ENCODE assay signal across 8 cellular contexts in genomic region chr12:27781680-27782079, GRCh38. TPM values are rescaled to one million over a fixed set of nuclear protein-coding genes. Genes with fewer than 3 reads are reported as not detected.
DNase-seq lines count a peak whose midpoint lies in the region; ATAC-seq, FAIRE-seq and TF ChIP-seq lines count a peak whose summit lies in the region.

No MANE protein-coding gene starts in this region.

- H3K27ac Mint-ChIP-seq in mesothelial cell of epicardium = peak overlapping the region; percentile 82

- no peak for DNase-seq in AG04449 (ENCODE audit: low read depth, low spot score)
- peak; percentile 36 for DNase-seq in HT1080 (ENCODE audit: low read depth)
- no peak for DNase-seq in GM12878 (ENCODE audit: low read depth, low spot score)
- no peak for DNase-seq in mesothelial cell of epicardium (ENCODE audit: low spot score in 2 of 2, unreplicated experiment in 2 of 2)
- DNase-seq in stimulated activated naive CD4-positive, alpha-beta T cell treated with Interleukin-2 at 50 U/mL for 16 hours (lab: John Stamatoyannopoulos, UW) = no peak
- no peak for DNase-seq in H54 (ENCODE audit: insufficient read length, low spot score)
- DNase-seq in GDM1 (lab: John Stamatoyannopoulos, UW) = no peak

- H3K4me3 Mint-ChIP-seq in mesothelial cell of epicardium = peak overlapping the region; percentile 77

- CTCF ChIA-PET in AG04449 (lab: Yijun Ruan, JAX) (no interaction called here), GM12878 (lab: Yijun Ruan, JAX) (interaction anchor here (1.0 to 1.6 kb wide), 2 partner anchors 10 to 159 kb away, joined by 3 to 5 read pairs; no protein-coding TSS in a partner anchor)

- H3K9me3 Mint-ChIP-seq in mesothelial cell of epicardium = no peaks in the 10 kb centered on the region

- SMC1A ChIA-PET in GM12878 (lab: Charles Lee; ENCODE audit: uncharacterized antibody, unreplicated experiment) = no interaction called here

- no peak overlapping the region for H3K27ac ChIP-seq in GM12878 (ENCODE audit: control insufficient read depth, insufficient read depth)

- no peak for ATAC-seq in GM12878
- ATAC-seq in HG02938 (IDR thresholded peaks at IDR 0.05; ENCODE audit: unreplicated experiment) = no peak

- H3K4me3 ChIP-seq in AG04449 (ENCODE audit: low read depth, low read length) (peak overlapping the region; percentile 6), GM12878 (peak overlapping the region; percentile 96)

- H3K36me3 ChIP-seq in GM12878 (ENCODE audit: control insufficient read depth in 2 of 2, insufficient read depth in 2 of 2, low read length in 1 of 2) = no peaks in the 10 kb centered on the region; a peak in 1 of 4 replicates

- no peak for TF ChIP-seq RAD21 in GM12878 (IDR thresholded peaks at IDR 0.05; ENCODE audit: insufficient read depth, low read depth, low read length)

- no peaks in the 10 kb centered on the region for H3K27me3 ChIP-seq in GM12878 (replicated peaks in 1 of 2; ENCODE audit: control insufficient read depth in 2 of 2, insufficient read depth in 2 of 2, low read length in 1 of 2)

- 62% methylated on average over 5 of the region's 5 CpGs for WGBS in GM12878 (ENCODE audit: insufficient coverage, insufficient replicate concordance, low lambda C conversion rate, missing lambda C conversion rate)

- BruUV-seq in GM12878 (replicated peaks; lab: Mats Ljungman, UMichigan) = TSS peak; percentile 59

- TF ChIP-seq POLR2A in GM12878 (IDR thresholded peaks at IDR 0.05; ENCODE audit: low read depth, low read length) (no peak), H54 (IDR thresholded peaks at IDR 0.05; ENCODE audit: low read depth, low read length) (no peak)

- no peak for TF ChIP-seq CTCF in AG04449 (IDR thresholded peaks at IDR 0.05; ENCODE audit: insufficient read depth, low read length, missing control alignments)
- no peak for TF ChIP-seq CTCF in GM12878 (IDR thresholded peaks at IDR 0.05 in 2 of 3, conservative IDR thresholded peaks at IDR 0.05 in 1 of 3; ENCODE audit: control insufficient read depth in 2 of 3, extremely low read depth in 1 of 3, insufficient read depth in 1 of 3, low read depth in 3 of 3, low read length in 3 of 3)
- TF ChIP-seq CTCF in mesothelial cell of epicardium (IDR thresholded peaks at IDR 0.05; ENCODE audit: unreplicated experiment) = no peak

- peaks cover 24% of the 10 kb centered on the region for H3K79me2 ChIP-seq in GM12878 (ENCODE audit: control insufficient read depth, insufficient read depth, low read length)

- peak overlapping the region; percentile 97 for H3K4me2 ChIP-seq in GM12878 (ENCODE audit: control insufficient read depth, insufficient read depth)

- intact Hi-C loops in GM12878 (cut with micrococcal nuclease; ENCODE audit: unreplicated experiment) = no loop called here

- FAIRE-seq in GM12878 (lab: Jason Lieb, UNC) (no peak), H54 (lab: Jason Lieb, UNC) (no peak)

- H2AFZ ChIP-seq in GM12878 (ENCODE audit: control insufficient read depth, low read depth, low read length) = no peak overlapping the region

- TF ChIP-seq EP300 in GM12878 (IDR thresholded peaks at IDR 0.05; ENCODE audit: borderline replicate concordance in 1 of 2, control insufficient read depth in 1 of 2, low read depth in 2 of 2, low read length in 2 of 2) = no peak

- no peaks in the 10 kb centered on the region for H3K9me3 ChIP-seq in GM12878 (replicated peaks; ENCODE audit: control insufficient read depth, insufficient read depth, low read length)

- H4K20me1 ChIP-seq in GM12878 (ENCODE audit: control insufficient read depth, insufficient read depth) = no peaks in the 10 kb centered on the region

- H3K27me3 Mint-ChIP-seq in mesothelial cell of epicardium (ENCODE audit: low read depth) = no peaks in the 10 kb centered on the region

- in situ Hi-C loops in GM12878 (cut with MboI) = no loop called here

- POLR2A ChIA-PET in AG04449 (lab: Yijun Ruan, JAX) (no interaction called here), GM12878 (lab: Charles Lee) (no interaction called here)

- H3K9ac ChIP-seq in GM12878 (ENCODE audit: control insufficient read depth, insufficient read depth, low read length) = no peak overlapping the region

- RAD21 ChIA-PET in GM12878 (lab: Charles Lee; ENCODE audit: unreplicated experiment) = interaction anchor here (0.8 kb wide), 1 partner anchor 39 kb away, joined by 3 read pairs; no protein-coding TSS in a partner anchor

- H3K36me3 Mint-ChIP-seq in mesothelial cell of epicardium = peaks cover 16% of the 10 kb centered on the region

- H3K4me1 Mint-ChIP-seq in mesothelial cell of epicardium = peaks cover 25% of the 10 kb centered on the region

- peaks cover 4% of the 10 kb centered on the region for H3K4me1 ChIP-seq in GM12878 (ENCODE audit: control insufficient read depth, insufficient read depth, low read length)

TF ChIP-seq in GM12878, 131 proteins besides CTCF, POLR2A, EP300 and RAD21 (continues in another document):
- TF ChIP-seq RUNX3 (IDR thresholded peaks at IDR 0.05; ENCODE audit: low read length) = no peak
- TF ChIP-seq ZZZ3 (IDR thresholded peaks at IDR 0.05; ENCODE audit: control insufficient read depth, insufficient read length, low read depth) = no peak
- no peak for TF ChIP-seq USF2 (IDR thresholded peaks at IDR 0.05; ENCODE audit: borderline replicate concordance, low read depth, low read length)
- no peak for TF ChIP-seq DPF2 (IDR thresholded peaks at IDR 0.05)
- no peak for TF ChIP-seq KLF5 (IDR thresholded peaks at IDR 0.05; ENCODE audit: partially characterized antibody)
- no peak for TF ChIP-seq PML (IDR thresholded peaks at IDR 0.05; ENCODE audit: low read length)
- TF ChIP-seq NR2C2 (IDR thresholded peaks at IDR 0.05; ENCODE audit: borderline replicate concordance, control insufficient read depth, insufficient read length, low read depth) = no peak
- no peak for TF ChIP-seq NRF1 (conservative IDR thresholded peaks at IDR 0.05; ENCODE audit: low read depth, low read length)
- TF ChIP-seq BMI1 (IDR thresholded peaks at IDR 0.05; ENCODE audit: borderline replicate concordance) = no peak
- no peak for TF ChIP-seq STAT1 (conservative IDR thresholded peaks at IDR 0.05)
- no peak for TF ChIP-seq RFX5 (IDR thresholded peaks at IDR 0.05; ENCODE audit: low read depth, low read length)
- TF ChIP-seq MXI1 (IDR thresholded peaks at IDR 0.05; ENCODE audit: low read depth, low read length) = no peak

RNA-seq across cellular contexts. Expression of gene MANSC4, which starts 1.6 kb away (rescaled TPM):
- not detected in 2 replicates for total RNA-seq in HT1080 (2014; rRNA removed; shearing (Covaris generic))
- not detected in 2 replicates for polyA plus RNA-seq in HT1080 (2015; cell fraction: cytosol; rRNA removed)
- not detected in 2 replicates for polyA plus RNA-seq in HT1080 (2015; cell fraction: nucleus; rRNA removed)
- not detected in 2 replicates for total RNA-seq in GM12878 (2013; cell fraction: nucleolus; rRNA removed)
- total RNA-seq in GM12878 (2014; rRNA removed) = not detected in 2 replicates
- total RNA-seq in GM12878 (2014; rRNA removed; fragmentation: Illumina TruSeq; extraction: Trizol) = not detected in 2 replicates
- total RNA-seq in GM12878 (2021) = 0.21 TPM in 1 of 2 replicates, not detected in the other
- polyA plus RNA-seq in GM12878 (2011; ENCODE audit: low read depth) = not detected
- polyA plus RNA-seq in GM12878 (2011; rRNA removed) = not detected in 2 replicates
- not detected in 2 replicates for polyA plus RNA-seq in GM12878 (2011; cell fraction: cytosol; rRNA removed)
- not detected in 2 replicates for polyA plus RNA-seq in GM12878 (2011; cell fraction: nucleus; rRNA removed)
- 0.26 TPM in 1 of 2 replicates, not detected in the other for polyA plus RNA-seq in GM12878 (2012)
- polyA plus RNA-seq in GM12878 (2014; fragmentation: Illumina TruSeq; extraction: Trizol) = 0.19 and 0.27 TPM in 2 replicates
- under 1 TPM in 1 of 2 experiments, not detected in 1; 0.18 TPM for polyA plus RNA-seq in GM12878 (2014; fragmentation: Nextera tagmentation; extraction: Ambion mirVana)
- polyA plus RNA-seq in GM12878 (2014; rRNA removed) = not detected in 2 replicates
- polyA plus RNA-seq in GM12878 (2016; fragmentation: Nextera tagmentation; extraction: Ambion mirVana) = not detected
- polyA minus RNA-seq in GM12878 (2011; rRNA and poly(A)+ RNA removed) = not detected in 2 replicates
- polyA minus RNA-seq in GM12878 (2011; cell fraction: cytosol; rRNA and poly(A)+ RNA removed) = not detected in 2 replicates
- not detected in 2 replicates for polyA minus RNA-seq in GM12878 (2011; cell fraction: nucleus; rRNA and poly(A)+ RNA removed)
- total RNA-seq in mesothelial cell of epicardium = 0.29 to 0.78 TPM (median 0.72 TPM) in 3 replicates

RNA-seq across cellular contexts. Expression of gene KLHL42, which starts 1.6 kb away (rescaled TPM):
- total RNA-seq in HT1080 (2014; rRNA removed; shearing (Covaris generic)) = 35.2 and 48.3 TPM in 2 replicates
- polyA plus RNA-seq in HT1080 (2015; cell fraction: cytosol; rRNA removed) = 18.1 and 20.1 TPM in 2 replicates
- polyA plus RNA-seq in HT1080 (2015; cell fraction: nucleus; rRNA removed) = 48.4 and 51.8 TPM in 2 replicates
- total RNA-seq in GM12878 (2013; cell fraction: nucleolus; rRNA removed) = 50.3 and 60.7 TPM in 2 replicates
- 14.4 and 15.9 TPM in 2 replicates for total RNA-seq in GM12878 (2014; rRNA removed)
- 12.1 and 14.4 TPM in 2 replicates for total RNA-seq in GM12878 (2014; rRNA removed; fragmentation: Illumina TruSeq; extraction: Trizol)
- total RNA-seq in GM12878 (2021) = 15.5 and 17.4 TPM in 2 replicates
- 2.3 TPM for polyA plus RNA-seq in GM12878 (2011; ENCODE audit: low read depth)
- polyA plus RNA-seq in GM12878 (2011; rRNA removed) = 15.9 and 16.2 TPM in 2 replicates
- 10.3 and 13.0 TPM in 2 replicates for polyA plus RNA-seq in GM12878 (2011; cell fraction: cytosol; rRNA removed)
- polyA plus RNA-seq in GM12878 (2011; cell fraction: nucleus; rRNA removed) = 33.8 and 39.9 TPM in 2 replicates
- 5.0 and 5.8 TPM in 2 replicates for polyA plus RNA-seq in GM12878 (2012)
- 10.7 and 11.8 TPM in 2 replicates for polyA plus RNA-seq in GM12878 (2014; fragmentation: Illumina TruSeq; extraction: Trizol)
- 1 to 10 TPM; 2.1 to 2.5 TPM for polyA plus RNA-seq in GM12878 (2014; fragmentation: Nextera tagmentation; extraction: Ambion mirVana)
- polyA plus RNA-seq in GM12878 (2014; rRNA removed) = 16.8 and 18.2 TPM in 2 replicates
- polyA plus RNA-seq in GM12878 (2016; fragmentation: Nextera tagmentation; extraction: Ambion mirVana) = 1 to 10 TPM; 6.3 to 9.6 TPM
- polyA minus RNA-seq in GM12878 (2011; rRNA and poly(A)+ RNA removed) = 22.2 and 28.1 TPM in 2 replicates
- polyA minus RNA-seq in GM12878 (2011; cell fraction: cytosol; rRNA and poly(A)+ RNA removed) = 7.1 and 10.8 TPM in 2 replicates
- 24.5 and 38.1 TPM in 2 replicates for polyA minus RNA-seq in GM12878 (2011; cell fraction: nucleus; rRNA and poly(A)+ RNA removed)
- total RNA-seq in mesothelial cell of epicardium = 38.6 to 39.8 TPM (median 38.7 TPM) in 3 replicates
